ENCODE assay signal across 8 cellular contexts in the genomic region with DNA sequence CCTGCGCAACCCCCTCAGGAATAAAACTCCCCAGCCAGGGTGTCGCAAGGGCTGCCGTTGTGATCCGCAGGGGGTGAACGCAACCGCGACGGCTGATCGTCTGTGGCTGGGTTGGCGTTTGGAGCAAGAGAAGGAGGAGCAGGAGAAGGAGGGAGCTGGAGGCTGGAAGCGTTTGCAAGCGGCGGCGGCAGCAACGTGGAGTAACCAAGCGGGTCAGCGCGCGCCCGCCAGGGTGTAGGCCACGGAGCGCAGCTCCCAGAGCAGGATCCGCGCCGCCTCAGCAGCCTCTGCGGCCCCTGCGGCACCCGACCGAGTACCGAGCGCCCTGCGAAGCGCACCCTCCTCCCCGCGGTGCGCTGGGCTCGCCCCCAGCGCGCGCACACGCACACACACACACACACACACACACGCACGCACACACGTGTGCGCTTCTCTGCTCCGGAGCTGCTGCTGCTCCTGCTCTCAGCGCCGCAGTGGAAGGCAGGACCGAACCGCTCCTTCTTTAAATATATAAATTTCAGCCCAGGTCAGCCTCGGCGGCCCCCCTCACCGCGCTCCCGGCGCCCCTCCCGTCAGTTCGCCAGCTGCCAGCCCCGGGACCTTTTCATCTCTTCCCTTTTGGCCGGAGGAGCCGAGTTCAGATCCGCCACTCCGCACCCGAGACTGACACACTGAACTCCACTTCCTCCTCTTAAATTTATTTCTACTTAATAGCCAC. TPM values are rescaled to one million over a fixed set of nuclear protein-coding genes. Genes with fewer than 3 reads are reported as not detected.
DNase-seq lines count a peak whose midpoint lies in the region; ATAC-seq and TF ChIP-seq lines count a peak whose summit lies in the region.

No MANE protein-coding gene starts in this region.

- peak; percentile 2 for DNase-seq in NOMO-1 treated with DMSO at 0.1 percent for 48 hours (lab: John Stamatoyannopoulos, UW; ENCODE audit: unreplicated experiment)
- no peak for DNase-seq in NOMO-1 treated with dmso at 0.1 percent for 144 hours (lab: John Stamatoyannopoulos, UW; ENCODE audit: unreplicated experiment)
- DNase-seq in H7 = peak; percentile 69
- peak; percentile 39 to 58 for DNase-seq in Kasumi-1 (lab: John Stamatoyannopoulos, UW)
- peak; percentile 53 for DNase-seq in SW480 (ENCODE audit: low spot score)
- DNase-seq in coronary artery (ENCODE audit: low spot score) = peak; percentile 85
- DNase-seq in stimulated activated effector memory CD8-positive, alpha-beta T cell treated with anti-CD3 and anti-CD28 coated beads, Interleukin-12 subunit alpha, Interleukin-12 subunit beta, amount 100 ng/mL, for 72 hours (ENCODE audit: low spot score in 2 of 2) = no peak

- H3K36me3 ChIP-seq in H7 (replicated peaks; ENCODE audit: control insufficient read depth, insufficient read depth, low read length) (no peaks in the 10 kb centered on the region), liver (ENCODE audit: control insufficient read depth in 4 of 4, insufficient read depth in 3 of 4, low read depth in 1 of 4, low read length in 3 of 4) (no peaks in the 10 kb centered on the region)

- H3K9me3 ChIP-seq in liver (ENCODE audit: control insufficient read depth in 4 of 4, low read length in 3 of 4) = no peaks in the 10 kb centered on the region

- no peaks in the 10 kb centered on the region for H3K9me3 Mint-ChIP-seq in stimulated activated effector memory CD8-positive, alpha-beta T cell treated with anti-CD3 and anti-CD28 coated beads, Interleukin-12 subunit alpha, Interleukin-12 subunit beta, amount 100 ng/mL, for 72 hours

- peak overlapping the region; percentile 33 for H3K27ac Mint-ChIP-seq in stimulated activated effector memory CD8-positive, alpha-beta T cell treated with anti-CD3 and anti-CD28 coated beads, Interleukin-12 subunit alpha, Interleukin-12 subunit beta, amount 100 ng/mL, for 72 hours

- peaks cover 4 to 28% (median 24%) of the 10 kb centered on the region in 4 donors for H3K4me1 ChIP-seq in liver (ENCODE audit: control insufficient read depth in 4 of 4, insufficient read depth in 4 of 4, low read length in 3 of 4)

- H3K27ac ChIP-seq in coronary artery (peak overlapping the region; percentile 81 to 95), liver (ENCODE audit: low read depth in 1 of 2, low read length in 2 of 2) (peak overlapping the region in 1 of 2 donors; percentile 42)

- peak in 1 of 2 donors; percentile 15 for TF ChIP-seq RAD21 in liver (IDR thresholded peaks at IDR 0.05)

- H3K9ac ChIP-seq in liver (ENCODE audit: low read depth in 1 of 2, low read length in 2 of 2) = peak overlapping the region; percentile 49 to 53

- H3K27me3 ChIP-seq in H7 (ENCODE audit: control insufficient read depth, insufficient read depth, low read length) (peaks cover 26% of the 10 kb centered on the region), liver (ENCODE audit: control insufficient read depth in 4 of 4, insufficient read depth in 4 of 4, low read length in 3 of 4) (no peaks in the 10 kb centered on the region)

- ATAC-seq in stimulated activated effector memory CD8-positive, alpha-beta T cell treated with anti-CD3 and anti-CD28 coated beads, Interleukin-12 subunit alpha, Interleukin-12 subunit beta, amount 100 ng/mL, for 72 hours = peak; percentile 78

- H3K36me3 Mint-ChIP-seq in stimulated activated effector memory CD8-positive, alpha-beta T cell treated with anti-CD3 and anti-CD28 coated beads, Interleukin-12 subunit alpha, Interleukin-12 subunit beta, amount 100 ng/mL, for 72 hours = no peaks in the 10 kb centered on the region

- no peak for TF ChIP-seq CTCF in coronary artery (IDR thresholded peaks at IDR 0.05)
- no peak for TF ChIP-seq CTCF in liver (IDR thresholded peaks at IDR 0.05; ENCODE audit: low read depth, low read length, missing input control)

- H3K4me3 ChIP-seq in H7 (ENCODE audit: insufficient read depth, low read depth, low read length) (peak overlapping the region; percentile 84), coronary artery (peak overlapping the region; percentile 71), liver (ENCODE audit: low read depth in 1 of 3, low read length in 3 of 3) (peak overlapping the region; percentile 45 to 79 (median 66))

- WGBS in liver = 1% methylated on average over 64 of the region's 64 CpGs

- peaks cover 4% of the 10 kb centered on the region for H3K4me1 Mint-ChIP-seq in stimulated activated effector memory CD8-positive, alpha-beta T cell treated with anti-CD3 and anti-CD28 coated beads, Interleukin-12 subunit alpha, Interleukin-12 subunit beta, amount 100 ng/mL, for 72 hours

- H3K4me3 Mint-ChIP-seq in stimulated activated effector memory CD8-positive, alpha-beta T cell treated with anti-CD3 and anti-CD28 coated beads, Interleukin-12 subunit alpha, Interleukin-12 subunit beta, amount 100 ng/mL, for 72 hours = no peak overlapping the region

TF ChIP-seq in liver, 16 proteins besides CTCF, POLR2A, EP300 and RAD21:
- TF ChIP-seq NR2F2 (IDR thresholded peaks at IDR 0.05) = no peak

RNA-seq across cellular contexts. Expression of gene TGFB2, which starts 0.7 kb away (rescaled TPM):
- total RNA-seq in H7 (2014; rRNA removed; shearing (Covaris generic)) = 0.67 and 2.1 TPM in 2 replicates
- under 1 TPM; 0.51 to 0.75 TPM for total RNA-seq in liver
- polyA plus RNA-seq in liver = under 1 TPM; 0.21 to 0.31 TPM

Comparison
In these comparisons a context has a peak if more than half of its experiments do, and no peak if none do; other contexts are left out.
1. DNase-seq: peak in NOMO-1 treated with DMSO at 0.1 percent for 48 hours (single experiment), H7 (single experiment), Kasumi-1 (2 of 2), SW480 (single experiment) and coronary artery (single experiment); none in NOMO-1 treated with dmso at 0.1 percent for 144 hours (single experiment) and stimulated activated effector memory CD8-positive, alpha-beta T cell treated with anti-CD3 and anti-CD28 coated beads, Interleukin-12 subunit alpha, Interleukin-12 subunit beta, amount 100 ng/mL, for 72 hours (0 of 2).
2. Peak in every context shown above with its lines, with median percentiles within 50 percentile points of each other: H3K4me3 ChIP-seq.